In genomic region chr16:3637371-3637923, GRCh38 we compare ENCODE assay signal across 10 cellular contexts. TPM values are rescaled to one million over a fixed set of nuclear protein-coding genes. Genes with fewer than 3 reads are reported as not detected.
DNase-seq lines count a peak whose midpoint lies in the region; ATAC-seq and TF ChIP-seq lines count a peak whose summit lies in the region.
"Had no signal": no experiment of that assay in that cellular context is flagged by ENCODE, and none has a peak within 500 bp of the region (broad histone marks: within the 10 kb centered on the region; RNA-seq: fewer than 3 reads in every experiment).

No MANE protein-coding gene starts in this region.

- no peak for TF ChIP-seq CTCF in prostate gland (IDR thresholded peaks at IDR 0.05)

- peak overlapping the region; percentile 81 for H3K27ac Mint-ChIP-seq in activated CD4-positive, alpha-beta T cell treated with anti-CD3 and anti-CD28 coated beads, Interleukin-2, amount 10 ng/mL, durations not matched to agents 7 days and 5 days

- POLR2A ChIA-PET in activated CD4-positive, alpha-beta T cell treated with anti-CD3 and anti-CD28 coated beads, Interleukin-2, amount 10 ng/mL, durations not matched to agents 7 days and 5 days (lab: Charles Lee): interaction anchor here (1.1 kb wide), 1 partner anchor 12 kb away, joined by 4 read pairs; no protein-coding TSS in a partner anchor

- H3K36me3 ChIP-seq in prostate gland: no peaks in the 10 kb centered on the region
- H3K36me3 ChIP-seq: pancreas had no signal

- no peaks in the 10 kb centered on the region for H3K9me3 Mint-ChIP-seq in activated CD4-positive, alpha-beta T cell treated with anti-CD3 and anti-CD28 coated beads, Interleukin-2, amount 10 ng/mL, durations not matched to agents 7 days and 5 days

- WGBS in prostate gland: 62% methylated on average over 3 of the region's 3 CpGs

- CTCF ChIA-PET in activated CD4-positive, alpha-beta T cell treated with anti-CD3 and anti-CD28 coated beads, Interleukin-2, amount 10 ng/mL, durations not matched to agents 7 days and 5 days (lab: Charles Lee): interaction anchor here (0.7 to 1.1 kb wide), 4 partner anchors 9 to 112 kb away, joined by 3 read pairs; no protein-coding TSS in a partner anchor

- peaks cover 9% of the 10 kb centered on the region for H3K36me3 Mint-ChIP-seq in activated CD4-positive, alpha-beta T cell treated with anti-CD3 and anti-CD28 coated beads, Interleukin-2, amount 10 ng/mL, durations not matched to agents 7 days and 5 days (ENCODE audit: low read depth)

- H3K27me3 ChIP-seq in prostate gland (replicated peaks; ENCODE audit: insufficient read depth): no peaks in the 10 kb centered on the region
- H3K27me3 ChIP-seq: pancreas had no signal

- H3K4me1 Mint-ChIP-seq in activated CD4-positive, alpha-beta T cell treated with anti-CD3 and anti-CD28 coated beads, Interleukin-2, amount 10 ng/mL, durations not matched to agents 7 days and 5 days: peaks cover 29% of the 10 kb centered on the region
- H3K4me1 Mint-ChIP-seq: brain had no signal

- TF ChIP-seq POLR2A in prostate gland (IDR thresholded peaks at IDR 0.05): no peak

- H3K9me3 ChIP-seq in prostate gland: no peaks in the 10 kb centered on the region
- H3K9me3 ChIP-seq: pancreas had no signal

- peaks cover 5% of the 10 kb centered on the region for H3K4me1 ChIP-seq in prostate gland (replicated peaks)
- H3K4me1 ChIP-seq: pancreas had no signal

- no peak overlapping the region for H3K27ac ChIP-seq in prostate gland
- H3K27ac ChIP-seq: pancreas had no signal

- no peaks in the 10 kb centered on the region for H3K27me3 Mint-ChIP-seq in activated CD4-positive, alpha-beta T cell treated with anti-CD3 and anti-CD28 coated beads, Interleukin-2, amount 10 ng/mL, durations not matched to agents 7 days and 5 days
- H3K27me3 Mint-ChIP-seq: brain had no signal

- no peak overlapping the region for H3K4me3 ChIP-seq in prostate gland
- H3K4me3 ChIP-seq: pancreas had no signal

- DNase-seq in AML-193 (lab: John Stamatoyannopoulos, UW): peak; percentile 52 to 69
- DNase-seq in KG1 (lab: John Stamatoyannopoulos, UW): peak; percentile 75
- DNase-seq in activated CD4-positive, alpha-beta T cell treated with anti-CD3 and anti-CD28 coated beads, Interleukin-2, amount 10 ng/mL, durations not matched to agents 7 days and 5 days: peak; percentile 57
- peak in 1 of 2 donors; percentile 67 for DNase-seq in left colon
- DNase-seq in prostate gland (ENCODE audit: low spot score): no peak
- no peak for DNase-seq in central memory CD4-positive, alpha-beta T cell
- DNase-seq: pancreas had no signal

- H3K4me3 Mint-ChIP-seq in activated CD4-positive, alpha-beta T cell treated with anti-CD3 and anti-CD28 coated beads, Interleukin-2, amount 10 ng/mL, durations not matched to agents 7 days and 5 days: no peak overlapping the region
- H3K4me3 Mint-ChIP-seq: brain had no signal

- intact Hi-C loops in left colon (cut with DNase I, micrococcal nuclease) (no loop called here), prostate gland (cut with DNase I) (no loop called here)

- ATAC-seq in left colon: peak; percentile 83
- ATAC-seq in GM19455 (IDR thresholded peaks at IDR 0.05; ENCODE audit: unreplicated experiment): no peak
- no peak for ATAC-seq in GM18870 (IDR thresholded peaks at IDR 0.05; ENCODE audit: unreplicated experiment)

RNA-seq across cellular contexts. Expression of gene DNASE1, which starts 17.0 kb away (rescaled TPM):
- total RNA-seq in activated CD4-positive, alpha-beta T cell treated with anti-CD3 and anti-CD28 coated beads, Interleukin-2, amount 10 ng/mL, durations not matched to agents 7 days and 5 days: 10 to 100 TPM; 39.7 to 44.2 TPM
- 10 to 100 TPM; 15.7 to 18.1 TPM for total RNA-seq in left colon
- total RNA-seq in prostate gland: 10 to 100 TPM; 41.9 to 50.6 TPM

RNA-seq across cellular contexts. Expression of gene SLX4, which starts 26.0 kb away (rescaled TPM):
- 10 to 100 TPM; 13.2 to 13.8 TPM for total RNA-seq in activated CD4-positive, alpha-beta T cell treated with anti-CD3 and anti-CD28 coated beads, Interleukin-2, amount 10 ng/mL, durations not matched to agents 7 days and 5 days
- 1 to 10 TPM; 3.7 to 4.9 TPM for total RNA-seq in left colon
- 10 to 100 TPM in 1 of 2 donors, 1 to 10 TPM in 1; 4.9 to 14.7 TPM for total RNA-seq in prostate gland

Comparison
In these comparisons a context has a peak if more than half of its experiments do, and no peak if none do; other contexts are left out.
1. DNase-seq: peak in AML-193 (2 of 2), KG1 (single experiment) and activated CD4-positive, alpha-beta T cell treated with anti-CD3 and anti-CD28 coated beads, Interleukin-2, amount 10 ng/mL, durations not matched to agents 7 days and 5 days (single experiment); none in prostate gland (single experiment) and central memory CD4-positive, alpha-beta T cell (single experiment).